ENCODE assay signal across 10 cellular contexts in genomic region chr12:113403435-113404415, GRCh38. TPM values are rescaled to one million over a fixed set of nuclear protein-coding genes. Genes with fewer than 3 reads are reported as not detected.
DNase-seq lines count a peak whose midpoint lies in the region; ATAC-seq and TF ChIP-seq lines count a peak whose summit lies in the region.
"Had no signal": no experiment of that assay in that cellular context is flagged by ENCODE, and none has a peak within 500 bp of the region (broad histone marks: within the 10 kb centered on the region; RNA-seq: fewer than 3 reads in every experiment).

SDS (minus strand) TSS chr12:113403887; CDS start chr12:113399708, 4,179 bp downstream.

- no peak within 1 kb of the TSS for H3K4me3 Mint-ChIP-seq in activated CD8-positive, alpha-beta T cell treated with anti-CD3 and anti-CD28 coated beads for 36 hours

- CTCF ChIA-PET in HCT116 (lab: Charles Lee): interaction anchor here (1.1 kb wide), 1 partner anchor 47 kb away, joined by 3 read pairs; no protein-coding TSS in a partner anchor
- CTCF ChIA-PET in activated CD8-positive, alpha-beta T cell treated with anti-CD3 and anti-CD28 coated beads for 36 hours (lab: Charles Lee): interaction anchor here (2.3 kb wide), 1 partner anchor 21 kb away, joined by 8 read pairs; no protein-coding TSS in a partner anchor

- H2AFZ ChIP-seq in HCT116 (ENCODE audit: low read depth, low read length, poor library complexity, severe bottlenecking): no peak within 1 kb of the TSS

- peaks cover 0 to 9% of the 10 kb centered on the region in 2 experiments; a peak in 3 of 4 replicates for H3K4me1 ChIP-seq in HCT116 (ENCODE audit: control insufficient read depth in 1 of 2, insufficient read depth in 2 of 2, low read length in 2 of 2)
- H3K4me1 ChIP-seq: Peyer's patch had no signal

- RAD21 ChIA-PET in HCT116 (lab: Charles Lee; ENCODE audit: low non-redundant PET in 1 of 2, low total read pairs in 2 of 2, uncharacterized antibody in 2 of 2, unreplicated experiment in 2 of 2): no interaction called here

- POLR2A ChIA-PET in HCT116 (lab: Charles Lee): interaction anchor here (1.4 to 1.6 kb wide), 2 partner anchors 29 to 68 kb away, joined by 3 to 4 read pairs; no protein-coding TSS in a partner anchor
- POLR2A ChIA-PET in activated CD8-positive, alpha-beta T cell treated with anti-CD3 and anti-CD28 coated beads for 36 hours (lab: Charles Lee): interaction anchor here (0.8 kb wide), 1 partner anchor 67 kb away, joined by 4 read pairs; no protein-coding TSS in a partner anchor

- H3K9me3 Mint-ChIP-seq in activated CD8-positive, alpha-beta T cell treated with anti-CD3 and anti-CD28 coated beads for 36 hours: no peaks in the 10 kb centered on the region
- H3K9me3 Mint-ChIP-seq: activated T-helper 2 cell treated with anti-CD3 and anti-CD28 coated beads, Interferon-gamma antibody, Interleukin-2, Interleukin-4, amounts not matched to agents 10 μg/mL and 5 μg/mL and 100 μg/mL, durations not matched to agents 14 hours and 24 hours and 36 hours had no signal

- no peaks in the 10 kb centered on the region for H3K79me2 ChIP-seq in HCT116 (ENCODE audit: insufficient read depth, low read length)

- intact Hi-C loops in HCT116 (cut with micrococcal nuclease) (no loop called here), posterior cingulate gyrus (cut with DNase I) (no loop called here)
- intact Hi-C loops in activated CD8-positive, alpha-beta T cell treated with anti-CD3 and anti-CD28 coated beads for 36 hours (cut with micrococcal nuclease): no loop called here

- H3K27ac Mint-ChIP-seq in activated CD8-positive, alpha-beta T cell treated with anti-CD3 and anti-CD28 coated beads for 36 hours: no peak within 1 kb of the TSS
- H3K27ac Mint-ChIP-seq: activated T-helper 2 cell treated with anti-CD3 and anti-CD28 coated beads, Interferon-gamma antibody, Interleukin-2, Interleukin-4, amounts not matched to agents 10 μg/mL and 5 μg/mL and 100 μg/mL, durations not matched to agents 14 hours and 24 hours and 36 hours had no signal

- no peak for TF ChIP-seq RAD21 in HCT116 (IDR thresholded peaks at IDR 0.05; ENCODE audit: low read depth)

- DNase-seq in HCT116 (ENCODE audit: low read depth, low spot score) (no peak), SK-MEL-5 (ENCODE audit: low read depth, low spot score) (peak; percentile 44), fibroblast of pulmonary artery (ENCODE audit: low read depth) (peak; percentile 85), posterior cingulate gyrus (peak in 7 of 10 donors; percentile 28 to 82 (median 52)), DMS153 treated with DMSO at 0.1 percent for 48 hours (lab: John Stamatoyannopoulos, UW; ENCODE audit: unreplicated experiment) (no peak)
- no peak for DNase-seq in activated T-cell treated with anti-CD3 and anti-CD28 coated beads, Interleukin-2, amount 50 U/mL, for 48 hours
- no peak for DNase-seq in activated CD8-positive, alpha-beta T cell treated with anti-CD3 and anti-CD28 coated beads for 36 hours

- BruUV-seq in HCT116 (replicated peaks; lab: Mats Ljungman, UMichigan): no TSS peak

- H3K4me3 ChIP-seq in HCT116 (replicated peaks in 1 of 2; ENCODE audit: low read depth in 1 of 2, low read length in 2 of 2) (no peak within 1 kb of the TSS), fibroblast of pulmonary artery (replicated peaks; ENCODE audit: low read depth, low read length) (peak within 1 kb of the TSS; percentile 37)
- H3K4me3 ChIP-seq: Peyer's patch had no signal

- no peaks in the 10 kb centered on the region for H3K9me3 ChIP-seq in HCT116 (ENCODE audit: control insufficient read depth in 1 of 2, insufficient read depth in 1 of 2, low read depth in 1 of 2, low read length in 2 of 2)
- H3K9me3 ChIP-seq: Peyer's patch had no signal

- no peak within 1 kb of the TSS for H3K9ac ChIP-seq in HCT116 (ENCODE audit: low read length)

- ATAC-seq in HCT116 (0 out of 2 replicates have a peak, but pooled peaks have one; percentile 17), GM18519 (IDR thresholded peaks at IDR 0.05; ENCODE audit: low FRiP score, unreplicated experiment) (no peak)
- ATAC-seq in activated CD8-positive, alpha-beta T cell treated with anti-CD3 and anti-CD28 coated beads for 36 hours: no peak

- H4K20me1 ChIP-seq in HCT116 (ENCODE audit: insufficient read depth): no peaks in the 10 kb centered on the region

- H3K27ac ChIP-seq in HCT116 (ENCODE audit: low read depth, low read length): no peak within 1 kb of the TSS
- H3K27ac ChIP-seq: Peyer's patch had no signal

- TF ChIP-seq CTCF in HCT116 (IDR thresholded peaks at IDR 0.05 in 2 of 3, conservative IDR thresholded peaks at IDR 0.05 in 1 of 3; ENCODE audit: borderline replicate concordance in 1 of 3, insufficient read depth in 1 of 3, low read depth in 2 of 3, low read length in 2 of 3): no peak
- TF ChIP-seq CTCF in fibroblast of pulmonary artery (IDR thresholded peaks at IDR 0.05; ENCODE audit: low read length, missing control alignments): no peak
- no peak for TF ChIP-seq CTCF in activated CD8-positive, alpha-beta T cell treated with anti-CD3 and anti-CD28 coated beads for 36 hours (IDR thresholded peaks at IDR 0.05)

- H3K4me1 Mint-ChIP-seq in activated CD8-positive, alpha-beta T cell treated with anti-CD3 and anti-CD28 coated beads for 36 hours (ENCODE audit: low read depth): no peaks in the 10 kb centered on the region

- H3K36me3 ChIP-seq in HCT116 (ENCODE audit: control insufficient read depth in 1 of 2, insufficient read depth in 2 of 2, low read length in 2 of 2): no peaks in the 10 kb centered on the region
- H3K36me3 ChIP-seq: Peyer's patch had no signal

- in situ Hi-C loops in SK-MEL-5 (cut with HindIII; ENCODE audit: low pct_unique_long_range_greater_than_20kb, low sequenced_read_pairs): no loop called here

- peaks cover 8% of the 10 kb centered on the region for H3K27me3 Mint-ChIP-seq in activated CD8-positive, alpha-beta T cell treated with anti-CD3 and anti-CD28 coated beads for 36 hours

- no peak for TF ChIP-seq POLR2A in HCT116 (IDR thresholded peaks at IDR 0.05; ENCODE audit: borderline replicate concordance, extremely low read depth, insufficient read depth, insufficient read length)

- no peaks in the 10 kb centered on the region for H3K27me3 ChIP-seq in HCT116 (ENCODE audit: insufficient read depth, low read length)
- H3K27me3 ChIP-seq: Peyer's patch had no signal

- H3K36me3 Mint-ChIP-seq in activated CD8-positive, alpha-beta T cell treated with anti-CD3 and anti-CD28 coated beads for 36 hours (ENCODE audit: low read depth): no peaks in the 10 kb centered on the region

- no peaks in the 10 kb centered on the region for H3K9me2 ChIP-seq in HCT116 (ENCODE audit: insufficient read depth)

- no peak within 1 kb of the TSS for H3K4me2 ChIP-seq in HCT116 (ENCODE audit: low read length)

TF ChIP-seq in HCT116, 20 proteins besides CTCF, POLR2A, EP300 and RAD21:
- TF ChIP-seq REST (IDR thresholded peaks at IDR 0.05; ENCODE audit: low read depth) (no peak), ELF1 (IDR thresholded peaks at IDR 0.05; ENCODE audit: borderline replicate concordance, low read depth) (no peak), CEBPB (IDR thresholded peaks at IDR 0.05; ENCODE audit: low read depth) (no peak), ZNF274 (IDR thresholded peaks at IDR 0.05; ENCODE audit: low read depth, low read length) (no peak), TCF7L2 (IDR thresholded peaks at IDR 0.05; ENCODE audit: borderline replicate concordance, extremely low read depth, insufficient read depth, insufficient read length) (no peak), CBX3 (IDR thresholded peaks at IDR 0.05; ENCODE audit: low read depth) (no peak), SP1 (IDR thresholded peaks at IDR 0.05; ENCODE audit: low read depth) (no peak), EZH2phosphoT487 (IDR thresholded peaks at IDR 0.05; ENCODE audit: borderline replicate concordance) (no peak)

RNA-seq across cellular contexts. Expression of gene SDS, which starts in this region (rescaled TPM):
- not detected for total RNA-seq in HCT116 (2021; ENCODE audit: unreplicated experiment)
- 0.09 and 0.17 TPM in 2 replicates for polyA plus RNA-seq in HCT116 (2012)
- total RNA-seq in SK-MEL-5 (2014; rRNA removed; shearing (Covaris generic)): not detected in 2 replicates
- polyA plus RNA-seq in SK-MEL-5 (2015; cell fraction: cytosol; rRNA removed): not detected in 2 replicates
- not detected in 2 replicates for polyA plus RNA-seq in SK-MEL-5 (2015; cell fraction: nucleus; rRNA removed)
- total RNA-seq in activated CD8-positive, alpha-beta T cell treated with anti-CD3 and anti-CD28 coated beads for 36 hours: not detected
- total RNA-seq: activated T-helper 2 cell treated with anti-CD3 and anti-CD28 coated beads, Interferon-gamma antibody, Interleukin-2, Interleukin-4, amounts not matched to agents 10 μg/mL and 5 μg/mL and 100 μg/mL, durations not matched to agents 14 hours and 24 hours and 36 hours; Peyer's patch had no signal

Comparison
In these comparisons a context has a peak if more than half of its experiments do, and no peak if none do; other contexts are left out.
1. Peak in ATAC-seq in HCT116; RNA of the gene not detected or under 1 TPM.
2. Peak in DNase-seq in SK-MEL-5; RNA of the gene not detected or under 1 TPM.
3. DNase-seq: peak in fibroblast of pulmonary artery (single experiment) and posterior cingulate gyrus (7 of 10); none in HCT116 (single experiment), activated T-cell treated with anti-CD3 and anti-CD28 coated beads, Interleukin-2, amount 50 U/mL, for 48 hours (0 of 2), DMS153 treated with DMSO at 0.1 percent for 48 hours (single experiment) and activated CD8-positive, alpha-beta T cell treated with anti-CD3 and anti-CD28 coated beads for 36 hours (single experiment).